ENCODE assay signal across 11 cellular contexts in genomic region chr5:90983148-90983547, GRCh38.
DNase-seq lines count a peak whose midpoint lies in the region.
"Had no signal": no experiment of that assay in that cellular context is flagged by ENCODE, and none has a peak within 500 bp of the region (broad histone marks: within the 10 kb centered on the region; RNA-seq: fewer than 3 reads in every experiment).

No MANE protein-coding gene starts in this region.

- peak; percentile 50 for DNase-seq in GM03348 (ENCODE audit: low spot score)
- DNase-seq in NOMO-1 (lab: John Stamatoyannopoulos, UW; ENCODE audit: unreplicated experiment in 2 of 2), result peak; percentile 50 to 89
- peak; percentile 2 for DNase-seq in brain pericyte (ENCODE audit: low read depth, low spot score)
- peak; percentile 82 for DNase-seq in myocyte (ENCODE audit: low read depth)
- no peak for DNase-seq in T1000 (lab: John Stamatoyannopoulos, UW)
- no peak for DNase-seq in DMS153 treated with DMSO at 0.1 percent for 48 hours (lab: John Stamatoyannopoulos, UW; ENCODE audit: unreplicated experiment)
- DNase-seq in NCI-H2196 treated with DMSO at 0.1 percent for 48 hours (lab: John Stamatoyannopoulos, UW; ENCODE audit: unreplicated experiment), result no peak
- DNase-seq in SW480 (ENCODE audit: low spot score), result no peak
- DNase-seq: activated T-cell treated with anti-CD3 and anti-CD28 coated beads, Interleukin-2, amount 50 U/mL, for 72 hours; H9; NCI-H446 treated with DMSO at 0.1 percent for 48 hours had no signal

Comparison
In these comparisons a context has a peak if more than half of its experiments do, and no peak if none do; other contexts are left out.
1. DNase-seq: peak in GM03348 (single experiment), NOMO-1 (2 of 2), brain pericyte (single experiment) and myocyte (single experiment); none in T1000 (single experiment), DMS153 treated with DMSO at 0.1 percent for 48 hours (single experiment), NCI-H2196 treated with DMSO at 0.1 percent for 48 hours (single experiment) and SW480 (single experiment).